In genomic region chr17:5780476-5780875, GRCh38 we compare ENCODE assay signal across 13 cellular contexts.
A peak's percentile ranks its signal among the peaks of the same experiment; 100 is the strongest.
DNase-seq lines count a peak whose midpoint lies in the region; ATAC-seq and TF ChIP-seq lines count a peak whose summit lies in the region.
"Had no signal": no experiment of that assay in that cellular context is flagged by ENCODE, and none has a peak within 500 bp of the region (broad histone marks: within the 10 kb centered on the region; RNA-seq: fewer than 3 reads in every experiment).

No MANE protein-coding gene starts in this region.

- TF ChIP-seq CTCF in RWPE1 (conservative IDR thresholded peaks at IDR 0.05; ENCODE audit: low read depth) (no peak), epithelial cell of proximal tubule (conservative IDR thresholded peaks at IDR 0.05; ENCODE audit: low read depth, low read length) (peak; percentile 30), chondrocyte (IDR thresholded peaks at IDR 0.05) (no peak)

- peaks cover 11% of the 10 kb centered on the region for H3K9me3 Mint-ChIP-seq in chondrocyte (ENCODE audit: low read depth)

- peaks cover 2% of the 10 kb centered on the region for H3K36me3 Mint-ChIP-seq in chondrocyte (ENCODE audit: low read depth)
- H3K36me3 Mint-ChIP-seq: IgD-negative memory B cell, neural progenitor cell had no signal

- H3K4me1 Mint-ChIP-seq in chondrocyte (ENCODE audit: low read depth): peaks cover 16% of the 10 kb centered on the region
- H3K4me1 Mint-ChIP-seq: IgD-negative memory B cell had no signal

- ATAC-seq in GM18870 (IDR thresholded peaks at IDR 0.05; ENCODE audit: unreplicated experiment) (no peak), left colon (no peak)

- POLR2A ChIA-PET in RWPE1 (lab: Yijun Ruan, JAX; ENCODE audit: low non-redundant PET): interaction anchor here (0.6 kb wide), 1 partner anchor 19 kb away, joined by 3 read pairs; no protein-coding TSS in a partner anchor

- H3K27ac Mint-ChIP-seq in chondrocyte (ENCODE audit: unreplicated experiment): no peak overlapping the region
- H3K27ac Mint-ChIP-seq: neural progenitor cell had no signal

- intact Hi-C loops in left colon (cut with DNase I, micrococcal nuclease): no loop called here

- H3K27ac ChIP-seq in RWPE1: no peak overlapping the region
- H3K27ac ChIP-seq: neural progenitor cell had no signal

- no peak overlapping the region for H3K4me3 Mint-ChIP-seq in chondrocyte (ENCODE audit: unreplicated experiment)
- H3K4me3 Mint-ChIP-seq: brain, IgD-negative memory B cell, neural progenitor cell had no signal

- no peaks in the 10 kb centered on the region for H3K27me3 Mint-ChIP-seq in chondrocyte (ENCODE audit: low read depth)

- DNase-seq in GM03348 (ENCODE audit: low spot score) (peak; percentile 60), RWPE1 (ENCODE audit: low spot score) (peak; percentile 47), epithelial cell of proximal tubule (ENCODE audit: low read depth) (no peak), putamen (ENCODE audit: low spot score) (peak; percentile 36), chondrocyte (ENCODE audit: low spot score) (no peak), left colon (no peak)
- DNase-seq in activated CD4-positive, alpha-beta T cell treated with anti-CD3 and anti-CD28 coated beads, Interleukin-2, amount 50 U/mL, for 48 hours: no peak
- DNase-seq: NCI-H1436 treated with DMSO at 0.1 percent for 48 hours, T-helper 9 cell had no signal

- H3K4me3 ChIP-seq in epithelial cell of proximal tubule (ENCODE audit: low read depth, low read length): peak overlapping the region; percentile 28
- H3K4me3 ChIP-seq: neural progenitor cell had no signal

- CTCF ChIA-PET in RWPE1 (lab: Yijun Ruan, JAX): no interaction called here

Comparison
In these comparisons a context has a peak if more than half of its experiments do, and no peak if none do; other contexts are left out.
1. DNase-seq: peak in GM03348 (single experiment), RWPE1 (single experiment) and putamen (single experiment); none in epithelial cell of proximal tubule (single experiment), activated CD4-positive, alpha-beta T cell treated with anti-CD3 and anti-CD28 coated beads, Interleukin-2, amount 50 U/mL, for 48 hours (0 of 2), chondrocyte (single experiment) and left colon (0 of 2).